Comparison of ENCODE assay signal across 19 cellular contexts in the genomic region with DNA sequence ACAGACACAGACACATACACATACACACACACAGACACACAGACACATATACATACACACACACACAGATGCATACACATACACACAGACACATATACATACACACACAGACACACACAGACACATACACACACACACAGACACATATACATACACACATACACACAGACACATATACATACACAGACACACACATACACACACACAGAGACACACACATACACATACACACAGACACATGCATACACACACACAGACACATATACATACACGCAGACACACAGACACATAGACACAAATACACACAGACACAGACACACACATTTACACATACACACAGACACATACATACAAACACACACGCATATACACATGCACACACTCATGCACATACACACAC.
"Had no signal": no experiment of that assay in that cellular context is flagged by ENCODE, and none has a peak within 500 bp of the region (broad histone marks: within the 10 kb centered on the region; RNA-seq: fewer than 3 reads in every experiment).

No MANE protein-coding gene starts in this region.

- H3K79me2 ChIP-seq: parathyroid adenoma had no signal

- H3K27ac ChIP-seq: dorsolateral prefrontal cortex, parathyroid adenoma, sigmoid colon, stomach, thyroid gland had no signal

- DNase-seq: dorsolateral prefrontal cortex; effector CD4-positive, alpha-beta T cell; hypothalamus; immature natural killer cell; kidney; mucosa of descending colon; naive B cell; sigmoid colon; stimulated activated CD4-positive, alpha-beta T cell treated with anti-CD3 and anti-CD28 coated beads, Interleukin-2, amount 100 ng/mL, for 24 hours; stimulated activated CD4-positive, alpha-beta T cell treated with anti-CD3 and anti-CD28 coated beads, Interleukin-4, amount 100 ng/mL, for 24 hours; stimulated activated naive CD4-positive, alpha-beta T cell treated with Interleukin-2 at 50 U/mL for 16 hours; stomach; thyroid gland; trophoblast cell had no signal

- FAIRE-seq: frontal cortex, kidney had no signal

- H3K9ac ChIP-seq: parathyroid adenoma had no signal

- ATAC-seq: left lobe of liver; mucosa of descending colon; natural killer cell treated with Interleukin-12 subunit alpha and Interleukin-12 subunit beta and Interleukin-15 and Interleukin-18, amount 100 ng/mL, for 72 hours had no signal

- H3K4me3 ChIP-seq: dorsolateral prefrontal cortex, lung, mucosa of descending colon, sigmoid colon, stomach, thyroid gland had no signal

- H3K9me3 ChIP-seq: mucosa of descending colon, sigmoid colon, stomach, thyroid gland had no signal

- H3K36me3 ChIP-seq: sigmoid colon, stomach, thyroid gland had no signal

- H3K4me1 ChIP-seq: parathyroid adenoma, sigmoid colon, stomach, thyroid gland had no signal

- H2AFZ ChIP-seq: parathyroid adenoma had no signal

- H3K27me3 ChIP-seq: sigmoid colon, stomach, thyroid gland had no signal
